Comparison of ENCODE assay signal across 35 cellular contexts in genomic region chr20:4936392-4936850, GRCh38.
"Had no signal": no experiment of that assay in that cellular context is flagged by ENCODE, and none has a peak within 500 bp of the region (broad histone marks: within the 10 kb centered on the region; RNA-seq: fewer than 3 reads in every experiment).

No MANE protein-coding gene starts in this region.

- H3K27ac ChIP-seq: brain microvascular endothelial cell, Peyer's patch, SJSA1 had no signal

- H3K4me3 Mint-ChIP-seq: activated CD4-positive, alpha-beta memory T cell treated with anti-CD3 and anti-CD28 coated beads for 36 hours; activated naive CD4-positive, alpha-beta T cell treated with anti-CD3 and anti-CD28 coated beads, Interleukin-2, amount 10 ng/mL, durations not matched to agents 7 days and 5 days; activated naive CD8-positive, alpha-beta T cell; activated naive CD8-positive, alpha-beta T cell treated with anti-CD3 and anti-CD28 coated beads, Interleukin-2, amount 50 U/mL, for 24 hours; activated T-cell treated with anti-CD3 and anti-CD28 coated beads, Interleukin-2, amount 50 U/mL, for 4 hours; activated T-helper 1 cell treated with anti-CD3 and anti-CD28 coated beads, Interleukin-12 subunit alpha, Interleukin-12 subunit beta, Interleukin-2, Interleukin-4 antibody, amounts not matched to agents 30 ng/mL and 10 ng/mL and 1 ng/mL, durations not matched to agents 14 hours and 24 hours and 36 hours; T-helper 1 cell treated with Interleukin-12 subunit alpha and Interleukin-12 subunit beta and Interleukin-4 antibody, amounts not matched to agents 30 μg/mL and 1 μg/mL, for 36 hours; T-helper 2 cell treated with Interferon-gamma antibody and Interleukin-4, amounts not matched to agents 5 μg/mL and 100 μg/mL, for 36 hours; WTC11 had no signal

- H3K27me3 Mint-ChIP-seq: activated CD4-positive, alpha-beta memory T cell treated with anti-CD3 and anti-CD28 coated beads for 36 hours; activated naive CD4-positive, alpha-beta T cell treated with anti-CD3 and anti-CD28 coated beads, Interleukin-2, amount 10 ng/mL, durations not matched to agents 7 days and 5 days; activated naive CD8-positive, alpha-beta T cell; activated naive CD8-positive, alpha-beta T cell treated with anti-CD3 and anti-CD28 coated beads, Interleukin-2, amount 50 U/mL, for 24 hours had no signal

- DNase-seq: activated CD4-positive, alpha-beta memory T cell treated with anti-CD3 and anti-CD28 coated beads for 36 hours; activated CD4-positive, alpha-beta T cell treated with anti-CD3 and anti-CD28 coated beads for 4 hours; activated CD4-positive, alpha-beta T cell treated with anti-CD3 and anti-CD28 coated beads, Interleukin-2, amount 50 U/mL, for 1 hour; activated CD4-positive, CD25-positive, alpha-beta regulatory T cell treated with anti-CD3 and anti-CD28 coated beads, Interleukin-2, amount 50 U/mL, for 72 hours; activated CD8-positive, alpha-beta memory T cell treated with anti-CD3 and anti-CD28 coated beads, Interleukin-2, amount 50 U/mL, for 4 hours; activated gamma-delta T cell treated with Interleukin-2 at 50 U/mL for 16 hours; activated naive CD4-positive, alpha-beta T cell treated with anti-CD3 and anti-CD28 coated beads, Interleukin-2, amount 10 ng/mL, durations not matched to agents 7 days and 5 days; activated naive CD8-positive, alpha-beta T cell treated with anti-CD3 and anti-CD28 coated beads, Interleukin-2, amount 50 U/mL, for 24 hours; activated T-cell treated with anti-CD3 and anti-CD28 coated beads for 4 hours; activated T-cell treated with anti-CD3 and anti-CD28 coated beads, Interleukin-2, amount 50 U/mL, for 4 hours; amniotic stem cell; aorta; brain microvascular endothelial cell; Kasumi-1; KG1; MM.1S; MV-4-11; NCI-H1092; NCI-H1436 treated with DMSO at 0.1 percent for 48 hours; NCI-H1694 treated with DMSO at 0.1 percent for 48 hours; NCI-H2029; NCI-H345; NCI-H524 treated with DMSO at 0.1 percent for 48 hours; NK-92 treated with Interleukin-12 subunit alpha and Interleukin-12 subunit beta, amount 100 ng/mL, for 24 hours; PC-3; Peyer's patch; RPMI8226; SHP77 treated with DMSO at 0.1 percent for 48 hours; SK-N-SH had no signal

- H3K9me3 Mint-ChIP-seq: activated CD4-positive, alpha-beta memory T cell treated with anti-CD3 and anti-CD28 coated beads for 36 hours; activated naive CD4-positive, alpha-beta T cell treated with anti-CD3 and anti-CD28 coated beads, Interleukin-2, amount 10 ng/mL, durations not matched to agents 7 days and 5 days; activated naive CD8-positive, alpha-beta T cell treated with anti-CD3 and anti-CD28 coated beads, Interleukin-2, amount 50 U/mL, for 24 hours; activated T-cell treated with anti-CD3 and anti-CD28 coated beads, Interleukin-2, amount 50 U/mL, for 4 hours; activated T-helper 1 cell treated with anti-CD3 and anti-CD28 coated beads, Interleukin-12 subunit alpha, Interleukin-12 subunit beta, Interleukin-2, Interleukin-4 antibody, amounts not matched to agents 30 ng/mL and 10 ng/mL and 1 ng/mL, durations not matched to agents 14 hours and 24 hours and 36 hours; T-helper 1 cell treated with Interleukin-12 subunit alpha and Interleukin-12 subunit beta and Interleukin-4 antibody, amounts not matched to agents 30 μg/mL and 1 μg/mL, for 36 hours; T-helper 2 cell treated with Interferon-gamma antibody and Interleukin-4, amounts not matched to agents 5 μg/mL and 100 μg/mL, for 36 hours; WTC11 had no signal

- H3K4me1 Mint-ChIP-seq: activated naive CD4-positive, alpha-beta T cell treated with anti-CD3 and anti-CD28 coated beads, Interleukin-2, amount 10 ng/mL, durations not matched to agents 7 days and 5 days; activated naive CD8-positive, alpha-beta T cell treated with anti-CD3 and anti-CD28 coated beads, Interleukin-2, amount 50 U/mL, for 24 hours had no signal

- H3K27ac Mint-ChIP-seq: activated CD4-positive, alpha-beta memory T cell treated with anti-CD3 and anti-CD28 coated beads for 36 hours; activated naive CD4-positive, alpha-beta T cell treated with anti-CD3 and anti-CD28 coated beads, Interleukin-2, amount 10 ng/mL, durations not matched to agents 7 days and 5 days; activated naive CD8-positive, alpha-beta T cell treated with anti-CD3 and anti-CD28 coated beads, Interleukin-2, amount 50 U/mL, for 24 hours; activated T-helper 1 cell treated with anti-CD3 and anti-CD28 coated beads, Interleukin-12 subunit alpha, Interleukin-12 subunit beta, Interleukin-2, Interleukin-4 antibody, amounts not matched to agents 30 ng/mL and 10 ng/mL and 1 ng/mL, durations not matched to agents 14 hours and 24 hours and 36 hours; T-helper 1 cell treated with Interleukin-12 subunit alpha and Interleukin-12 subunit beta and Interleukin-4 antibody, amounts not matched to agents 30 μg/mL and 1 μg/mL, for 36 hours; T-helper 2 cell treated with Interferon-gamma antibody and Interleukin-4, amounts not matched to agents 5 μg/mL and 100 μg/mL, for 36 hours; WTC11 had no signal

- H3K4me3 ChIP-seq: Peyer's patch, SJSA1 had no signal

- ATAC-seq: activated naive CD8-positive, alpha-beta T cell treated with anti-CD3 and anti-CD28 coated beads, Interleukin-2, amount 50 U/mL, for 24 hours; activated T-cell treated with anti-CD3 and anti-CD28 coated beads, Interleukin-2, amount 50 U/mL, for 4 hours; WTC11 had no signal

- H3K36me3 Mint-ChIP-seq: WTC11 had no signal
